22 cellular contexts compared by ENCODE assay signal in the genomic region with DNA sequence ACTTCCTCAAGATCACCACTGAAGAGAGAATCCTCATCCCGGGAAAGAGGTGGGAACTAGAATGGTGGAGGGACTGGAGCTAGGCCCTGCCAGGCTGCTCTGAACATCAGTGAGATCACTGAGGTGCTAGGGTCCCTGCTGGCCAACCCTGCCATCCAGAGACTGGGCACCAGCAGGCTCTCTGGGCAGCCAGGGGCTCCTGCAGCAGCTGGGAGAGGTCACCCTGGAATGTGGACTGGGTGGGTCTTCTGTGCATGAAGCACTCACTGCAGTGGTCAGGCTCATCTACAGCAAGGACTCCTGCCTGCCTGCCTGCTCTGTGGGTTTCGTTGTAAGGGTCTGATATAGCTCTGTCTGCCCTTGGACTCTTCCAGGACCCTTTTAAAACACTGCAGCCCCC. TPM values are rescaled to one million over a fixed set of nuclear protein-coding genes. Genes with fewer than 3 reads are reported as not detected.
A peak's percentile ranks its signal among the peaks of the same experiment; 100 is the strongest.
DNase-seq lines count a peak whose midpoint lies in the region; ATAC-seq and TF ChIP-seq lines count a peak whose summit lies in the region.
"Had no signal": no experiment of that assay in that cellular context is flagged by ENCODE, and none has a peak within 500 bp of the region (broad histone marks: within the 10 kb centered on the region; RNA-seq: fewer than 3 reads in every experiment).

No MANE protein-coding gene starts in this region.

- no peak overlapping the region for H3K27ac Mint-ChIP-seq in activated CD8-positive, alpha-beta memory T cell treated with anti-CD3 and anti-CD28 coated beads, Interleukin-2, amount 10 ng/mL, durations not matched to agents 7 days and 5 days
- H3K27ac Mint-ChIP-seq in endothelial cell (ENCODE audit: unreplicated experiment): no peak overlapping the region
- H3K27ac Mint-ChIP-seq: activated CD4-positive, alpha-beta T cell treated with anti-CD3 and anti-CD28 coated beads, Interleukin-2, amount 10 ng/mL, durations not matched to agents 7 days and 5 days; GM23338 had no signal

- no peak overlapping the region for H3K4me3 ChIP-seq in osteoblast (ENCODE audit: insufficient read depth, low read length)
- H3K4me3 ChIP-seq: A549, breast epithelium, gastroesophageal sphincter, GM23338 had no signal

- TF ChIP-seq CTCF in GM13976 (IDR thresholded peaks at IDR 0.05; ENCODE audit: borderline replicate concordance, control extremely low read depth, extremely low read depth, insufficient read depth, missing control alignments) (no peak), osteoblast (IDR thresholded peaks at IDR 0.05; ENCODE audit: extremely low read depth, low read depth, low read length) (no peak), endothelial cell (IDR thresholded peaks at IDR 0.05; ENCODE audit: unreplicated experiment) (no peak)

- no peaks in the 10 kb centered on the region for H3K79me2 ChIP-seq in osteoblast (ENCODE audit: insufficient read depth, low read length)

- H3K4me1 Mint-ChIP-seq in activated CD8-positive, alpha-beta memory T cell treated with anti-CD3 and anti-CD28 coated beads, Interleukin-2, amount 10 ng/mL, durations not matched to agents 7 days and 5 days: no peaks in the 10 kb centered on the region
- no peaks in the 10 kb centered on the region for H3K4me1 Mint-ChIP-seq in endothelial cell (ENCODE audit: unreplicated experiment)
- H3K4me1 Mint-ChIP-seq: activated CD4-positive, alpha-beta T cell treated with anti-CD3 and anti-CD28 coated beads, Interleukin-2, amount 10 ng/mL, durations not matched to agents 7 days and 5 days had no signal

- H3K4me2 ChIP-seq in osteoblast (ENCODE audit: insufficient read depth, low read length): no peak overlapping the region
- H3K4me2 ChIP-seq: A549, GM23338 had no signal

- no peaks in the 10 kb centered on the region for H4K20me1 ChIP-seq in osteoblast (ENCODE audit: insufficient read depth, low read length)

- no peak overlapping the region for H2AFZ ChIP-seq in osteoblast (ENCODE audit: low read length)
- H2AFZ ChIP-seq: GM23338 had no signal

- CTCF ChIA-PET in activated CD8-positive, alpha-beta memory T cell treated with anti-CD3 and anti-CD28 coated beads, Interleukin-2, amount 10 ng/mL, durations not matched to agents 7 days and 5 days (lab: Charles Lee): no interaction called here

- H3K36me3 ChIP-seq in osteoblast (ENCODE audit: insufficient read depth, low read length): no peaks in the 10 kb centered on the region
- H3K36me3 ChIP-seq: breast epithelium had no signal

- no peaks in the 10 kb centered on the region for H3K9me3 Mint-ChIP-seq in activated CD8-positive, alpha-beta memory T cell treated with anti-CD3 and anti-CD28 coated beads, Interleukin-2, amount 10 ng/mL, durations not matched to agents 7 days and 5 days (ENCODE audit: low read depth)
- no peaks in the 10 kb centered on the region for H3K9me3 Mint-ChIP-seq in endothelial cell (ENCODE audit: unreplicated experiment)
- H3K9me3 Mint-ChIP-seq: activated CD4-positive, alpha-beta T cell treated with anti-CD3 and anti-CD28 coated beads, Interleukin-2, amount 10 ng/mL, durations not matched to agents 7 days and 5 days; GM23338; stimulated activated naive CD8-positive, alpha-beta T cell treated with anti-CD3 and anti-CD28 coated beads, Interleukin-15, Interleukin-2, amounts not matched to agents 100 ng/mL and 50 ng/mL, for 24 hours; T-cell had no signal

- no peaks in the 10 kb centered on the region for H3K9me3 ChIP-seq in osteoblast (ENCODE audit: low read depth, low read length)
- H3K9me3 ChIP-seq: A549, breast epithelium, gastroesophageal sphincter had no signal

- H3K27ac ChIP-seq in epithelial cell of prostate: peak overlapping the region; percentile 29
- H3K27ac ChIP-seq in osteoblast (ENCODE audit: low read depth, low read length): no peak overlapping the region
- H3K27ac ChIP-seq: A549, breast epithelium, gastroesophageal sphincter had no signal

- no peaks in the 10 kb centered on the region for H3K36me3 Mint-ChIP-seq in activated CD8-positive, alpha-beta memory T cell treated with anti-CD3 and anti-CD28 coated beads, Interleukin-2, amount 10 ng/mL, durations not matched to agents 7 days and 5 days
- no peaks in the 10 kb centered on the region for H3K36me3 Mint-ChIP-seq in endothelial cell (ENCODE audit: low read depth, unreplicated experiment)

- no peaks in the 10 kb centered on the region for H3K4me1 ChIP-seq in osteoblast (ENCODE audit: insufficient read depth, low read length)
- H3K4me1 ChIP-seq: A549, breast epithelium had no signal

- no peaks in the 10 kb centered on the region for H3K27me3 Mint-ChIP-seq in activated CD8-positive, alpha-beta memory T cell treated with anti-CD3 and anti-CD28 coated beads, Interleukin-2, amount 10 ng/mL, durations not matched to agents 7 days and 5 days
- peaks cover 9% of the 10 kb centered on the region for H3K27me3 Mint-ChIP-seq in endothelial cell (ENCODE audit: unreplicated experiment)
- H3K27me3 Mint-ChIP-seq: activated CD4-positive, alpha-beta T cell treated with anti-CD3 and anti-CD28 coated beads, Interleukin-2, amount 10 ng/mL, durations not matched to agents 7 days and 5 days; stimulated activated naive CD8-positive, alpha-beta T cell treated with anti-CD3 and anti-CD28 coated beads, Interleukin-15, Interleukin-2, amounts not matched to agents 100 ng/mL and 50 ng/mL, for 24 hours; T-cell had no signal

- no peak for ATAC-seq in activated CD8-positive, alpha-beta memory T cell treated with anti-CD3 and anti-CD28 coated beads, Interleukin-2, amount 10 ng/mL, durations not matched to agents 7 days and 5 days
- ATAC-seq: A549, gastroesophageal sphincter, GM23338, left lobe of liver had no signal

- in situ Hi-C loops in GM13976 (cut with MboI; ENCODE audit: low sequenced_read_pairs, unreplicated experiment): no loop called here

- peak; percentile 5 for DNase-seq in activated CD8-positive, alpha-beta memory T cell treated with anti-CD3 and anti-CD28 coated beads, Interleukin-2, amount 50 U/mL, for 4 hours
- DNase-seq in activated CD8-positive, alpha-beta memory T cell treated with anti-CD3 and anti-CD28 coated beads, Interleukin-2, amount 10 ng/mL, durations not matched to agents 7 days and 5 days: no peak
- DNase-seq in GM13976 (ENCODE audit: low spot score) (peak; percentile 16), epithelial cell of prostate (ENCODE audit: low read depth, low spot score) (no peak), osteoblast (ENCODE audit: insufficient read length, low spot score, missing footprints) (peak; percentile 63), LoVo (ENCODE audit: low spot score) (no peak), endothelial cell (ENCODE audit: low spot score) (no peak), NCI-H524 treated with DMSO at 0.1 percent for 48 hours (lab: John Stamatoyannopoulos, UW) (no peak)
- DNase-seq: activated CD4-positive, alpha-beta T cell treated with anti-CD3 and anti-CD28 coated beads, Interleukin-2, amount 10 ng/mL, durations not matched to agents 7 days and 5 days; C1 segment of cervical spinal cord; NCI-H1417; NCI-H524; occipital lobe; stimulated activated CD4-positive, alpha-beta T cell treated with anti-CD3 and anti-CD28 coated beads, Interleukin-2, amount 100 ng/mL, for 24 hours had no signal

- no peak overlapping the region for H3K4me3 Mint-ChIP-seq in activated CD8-positive, alpha-beta memory T cell treated with anti-CD3 and anti-CD28 coated beads, Interleukin-2, amount 10 ng/mL, durations not matched to agents 7 days and 5 days
- H3K4me3 Mint-ChIP-seq in endothelial cell (ENCODE audit: unreplicated experiment): no peak overlapping the region
- H3K4me3 Mint-ChIP-seq: activated CD4-positive, alpha-beta T cell treated with anti-CD3 and anti-CD28 coated beads, Interleukin-2, amount 10 ng/mL, durations not matched to agents 7 days and 5 days; GM23338; stimulated activated naive CD8-positive, alpha-beta T cell treated with anti-CD3 and anti-CD28 coated beads, Interleukin-15, Interleukin-2, amounts not matched to agents 100 ng/mL and 50 ng/mL, for 24 hours; T-cell had no signal

- peaks cover 3% of the 10 kb centered on the region for H3K27me3 ChIP-seq in osteoblast (ENCODE audit: insufficient read depth, low read length)
- H3K27me3 ChIP-seq: breast epithelium, gastroesophageal sphincter had no signal

RNA-seq across cellular contexts. Expression of a gene that starts 24.9 kb away (rescaled TPM):
- total RNA-seq in activated CD8-positive, alpha-beta memory T cell treated with anti-CD3 and anti-CD28 coated beads, Interleukin-2, amount 10 ng/mL, durations not matched to agents 7 days and 5 days: under 1 TPM; 0.09 to 0.58 TPM
- total RNA-seq in osteoblast (1.1 and 1.8 TPM in 2 replicates), endothelial cell (ENCODE audit: unreplicated experiment) (5.6 TPM)

RNA-seq across cellular contexts. Expression of a gene that starts 32.6 kb away (rescaled TPM):
- not detected for total RNA-seq in activated CD8-positive, alpha-beta memory T cell treated with anti-CD3 and anti-CD28 coated beads, Interleukin-2, amount 10 ng/mL, durations not matched to agents 7 days and 5 days
- total RNA-seq in osteoblast (under 0.01 TPM in 2 replicates), endothelial cell (ENCODE audit: unreplicated experiment) (0.23 TPM)
- total RNA-seq: breast epithelium had no signal

RNA-seq across cellular contexts. Expression of a gene that starts 49.1 kb away (rescaled TPM):
- total RNA-seq in activated CD8-positive, alpha-beta memory T cell treated with anti-CD3 and anti-CD28 coated beads, Interleukin-2, amount 10 ng/mL, durations not matched to agents 7 days and 5 days: not detected
- total RNA-seq in osteoblast (not detected in 2 replicates), endothelial cell (ENCODE audit: unreplicated experiment) (0.38 TPM)
- total RNA-seq: activated CD4-positive, alpha-beta T cell treated with anti-CD3 and anti-CD28 coated beads, Interleukin-2, amount 10 ng/mL, durations not matched to agents 7 days and 5 days; T-cell had no signal

RNA-seq across cellular contexts. Expression of a gene that starts 56.3 kb away (rescaled TPM):
- total RNA-seq in activated CD8-positive, alpha-beta memory T cell treated with anti-CD3 and anti-CD28 coated beads, Interleukin-2, amount 10 ng/mL, durations not matched to agents 7 days and 5 days: not detected
- total RNA-seq in osteoblast (under 0.01 and 0.36 TPM in 2 replicates), endothelial cell (ENCODE audit: unreplicated experiment) (not detected)
- total RNA-seq: activated CD4-positive, alpha-beta T cell treated with anti-CD3 and anti-CD28 coated beads, Interleukin-2, amount 10 ng/mL, durations not matched to agents 7 days and 5 days; breast epithelium; gastroesophageal sphincter; GM23338; left lobe of liver; mucosa of gallbladder; occipital lobe; T-cell had no signal

Comparison
In these comparisons a context has a peak if more than half of its experiments do, and no peak if none do; other contexts are left out.
1. DNase-seq: peak in activated CD8-positive, alpha-beta memory T cell treated with anti-CD3 and anti-CD28 coated beads, Interleukin-2, amount 50 U/mL, for 4 hours (single experiment), GM13976 (single experiment) and osteoblast (single experiment); none in activated CD8-positive, alpha-beta memory T cell treated with anti-CD3 and anti-CD28 coated beads, Interleukin-2, amount 10 ng/mL, durations not matched to agents 7 days and 5 days (single experiment), epithelial cell of prostate (single experiment), LoVo (single experiment), endothelial cell (single experiment) and NCI-H524 treated with DMSO at 0.1 percent for 48 hours (single experiment).